ENCODE assay signal across 24 cellular contexts in genomic region chr3:3699816-3700633, GRCh38.
DNase-seq lines count a peak whose midpoint lies in the region; ATAC-seq, FAIRE-seq and TF ChIP-seq lines count a peak whose summit lies in the region.
"Had no signal": no experiment of that assay in that cellular context is flagged by ENCODE, and none has a peak within 500 bp of the region (broad histone marks: within the 10 kb centered on the region; RNA-seq: fewer than 3 reads in every experiment).

No MANE protein-coding gene starts in this region.

- dilution Hi-C loops in mammary epithelial cell (cut with HindIII; ENCODE audit: low sequenced_read_pairs), result loop anchor here (5.0 kb wide), 1 partner anchor 32 kb away; no protein-coding TSS in a partner anchor

- no peaks in the 10 kb centered on the region for H3K4me1 Mint-ChIP-seq in MCF 10A (ENCODE audit: insufficient read depth, unreplicated experiment)
- H3K4me1 Mint-ChIP-seq: activated CD4-positive, alpha-beta T cell treated with anti-CD3 and anti-CD28 coated beads, Interleukin-2, amount 10 ng/mL, durations not matched to agents 24 days and 14 days; activated naive CD8-positive, alpha-beta T cell treated with anti-CD3 and anti-CD28 coated beads, Interleukin-2, amount 50 U/mL, for 24 hours had no signal

- H3K27me3 ChIP-seq in mammary epithelial cell (ENCODE audit: insufficient read depth, low read length) (no peaks in the 10 kb centered on the region), foreskin keratinocyte (no peaks in the 10 kb centered on the region)
- H3K27me3 ChIP-seq: dorsolateral prefrontal cortex had no signal

- CTCF ChIA-PET in mammary epithelial cell (lab: Charles Lee; ENCODE audit: low non-redundant PET), result no interaction called here
- CTCF ChIA-PET in MCF 10A (lab: Yijun Ruan, JAX), result interaction anchor here (0.6 to 1.0 kb wide), 3 partner anchors 10 to 582 kb away, joined by 3 to 5 read pairs (median 3); no protein-coding TSS in a partner anchor

- H3K27ac ChIP-seq in mammary epithelial cell (ENCODE audit: insufficient read depth, low read depth, low read length) (no peak overlapping the region), foreskin keratinocyte (no peak overlapping the region)
- H3K27ac ChIP-seq: dorsolateral prefrontal cortex, KMS-11 had no signal

- no peak overlapping the region for H3K9ac ChIP-seq in mammary epithelial cell (ENCODE audit: insufficient read depth, low read length)
- H3K9ac ChIP-seq: KMS-11 had no signal

- in situ Hi-C loops in mammary epithelial cell (cut with MboI; ENCODE audit: low sequenced_read_pairs in 2 of 2), result no loop called here

- no peak overlapping the region for H3K27ac Mint-ChIP-seq in MCF 10A (ENCODE audit: low read depth, unreplicated experiment)
- H3K27ac Mint-ChIP-seq: activated CD4-positive, alpha-beta T cell treated with anti-CD3 and anti-CD28 coated beads, Interleukin-2, amount 10 ng/mL, durations not matched to agents 24 days and 14 days; activated naive CD8-positive, alpha-beta T cell treated with anti-CD3 and anti-CD28 coated beads, Interleukin-2, amount 50 U/mL, for 24 hours; nephron progenitor cell had no signal

- peak overlapping the region; percentile 50 for H2AFZ ChIP-seq in mammary epithelial cell (ENCODE audit: low read depth, low read length)

- WGBS in mammary epithelial cell (ENCODE audit: low coverage, missing lambda C conversion rate), result 38% methylated on average over 7 of the region's 7 CpGs

- H4K20me1 ChIP-seq in mammary epithelial cell (ENCODE audit: insufficient read depth, low read length), result no peaks in the 10 kb centered on the region

- H3K27me3 Mint-ChIP-seq in MCF 10A (ENCODE audit: insufficient read depth, unreplicated experiment), result no peaks in the 10 kb centered on the region
- H3K27me3 Mint-ChIP-seq: activated CD4-positive, alpha-beta T cell treated with anti-CD3 and anti-CD28 coated beads, Interleukin-2, amount 10 ng/mL, durations not matched to agents 24 days and 14 days; activated naive CD8-positive, alpha-beta T cell treated with anti-CD3 and anti-CD28 coated beads, Interleukin-2, amount 50 U/mL, for 24 hours had no signal

- no peaks in the 10 kb centered on the region for H3K79me2 ChIP-seq in mammary epithelial cell (ENCODE audit: insufficient read depth, low read length)

- H3K4me3 ChIP-seq in mammary epithelial cell (replicated peaks in 1 of 3; ENCODE audit: insufficient read depth in 1 of 3, low read depth in 2 of 3, low read length in 3 of 3), result no peak overlapping the region
- H3K4me3 ChIP-seq: dorsolateral prefrontal cortex had no signal

- H3K9me3 Mint-ChIP-seq in MCF 10A (ENCODE audit: unreplicated experiment), result no peaks in the 10 kb centered on the region
- H3K9me3 Mint-ChIP-seq: activated CD4-positive, alpha-beta T cell treated with anti-CD3 and anti-CD28 coated beads, Interleukin-2, amount 10 ng/mL, durations not matched to agents 24 days and 14 days; activated naive CD8-positive, alpha-beta T cell treated with anti-CD3 and anti-CD28 coated beads, Interleukin-2, amount 50 U/mL, for 24 hours had no signal

- H3K36me3 Mint-ChIP-seq in MCF 10A (ENCODE audit: insufficient read depth, unreplicated experiment), result no peaks in the 10 kb centered on the region

- intact Hi-C loops in mammary epithelial cell (cut with micrococcal nuclease), result no loop called here
- intact Hi-C loops in MCF 10A (cut with micrococcal nuclease), result no loop called here

- BruUV-seq in mammary epithelial cell (replicated peaks; lab: Mats Ljungman, UMichigan), result no TSS peak
- BruUV-seq in MCF 10A (replicated peaks; lab: Mats Ljungman, UMichigan), result no TSS peak

- H3K36me3 ChIP-seq in mammary epithelial cell (ENCODE audit: insufficient read depth, low read length), result no peaks in the 10 kb centered on the region

- POLR2A ChIA-PET in MCF 10A (lab: Yijun Ruan, JAX), result no interaction called here

- H3K4me1 ChIP-seq in mammary epithelial cell (ENCODE audit: insufficient read depth, low read length) (no peaks in the 10 kb centered on the region), foreskin keratinocyte (no peaks in the 10 kb centered on the region)

- H3K9me3 ChIP-seq in mammary epithelial cell (replicated peaks; ENCODE audit: insufficient read depth, low read length), result no peaks in the 10 kb centered on the region

- peak overlapping the region; percentile 2 for H3K4me2 ChIP-seq in mammary epithelial cell (ENCODE audit: insufficient read depth, low read depth, low read length)
- H3K4me2 ChIP-seq: KMS-11 had no signal

- no peak overlapping the region for H3K4me3 Mint-ChIP-seq in MCF 10A (ENCODE audit: unreplicated experiment)
- H3K4me3 Mint-ChIP-seq: activated CD4-positive, alpha-beta T cell treated with anti-CD3 and anti-CD28 coated beads, Interleukin-2, amount 10 ng/mL, durations not matched to agents 24 days and 14 days; activated naive CD8-positive, alpha-beta T cell treated with anti-CD3 and anti-CD28 coated beads, Interleukin-2, amount 50 U/mL, for 24 hours; nephron progenitor cell had no signal

- FAIRE-seq in urothelium cell line (lab: Jason Lieb, UNC) (peak; percentile 74), D721Med (lab: Jason Lieb, UNC) (no peak)
- FAIRE-seq: frontal cortex, RCC 7860, TTC549 had no signal

- DNase-seq in mammary epithelial cell (peak; percentile 12), MCF 10A (ENCODE audit: unreplicated experiment) (no peak), SHP77 (lab: John Stamatoyannopoulos, UW) (peak; percentile 23 to 28), foreskin keratinocyte (peak; percentile 40 to 67), urothelium cell line (ENCODE audit: low spot score) (peak; percentile 72), D721Med (ENCODE audit: insufficient read length, low spot score) (no peak), SK-N-DZ (ENCODE audit: low spot score) (no peak)
- DNase-seq: activated naive CD8-positive, alpha-beta T cell treated with anti-CD3 and anti-CD28 coated beads, Interleukin-2, amount 50 U/mL, for 24 hours; C1 segment of cervical spinal cord; DMS79 treated with DMSO at 0.1 percent for 48 hours; dorsolateral prefrontal cortex; left colon; midbrain; NCI-H1048; NCI-H2171; nephron progenitor cell; NK-92 treated with Interleukin-12 subunit alpha and Interleukin-12 subunit beta, amount 100 ng/mL, for 24 hours; stimulated activated CD8-positive, alpha-beta memory T cell treated with anti-CD3 and anti-CD28 coated beads, Interleukin-4, amount 100 ng/mL, for 48 hours had no signal

- TF ChIP-seq CTCF in mammary epithelial cell (conservative IDR thresholded peaks at IDR 0.05 in 1 of 2, IDR thresholded peaks at IDR 0.05 in 1 of 2; ENCODE audit: extremely low read depth in 1 of 2, insufficient read depth in 1 of 2, low read depth in 1 of 2, low read length in 2 of 2) (no peak), MCF 10A (IDR thresholded peaks at IDR 0.05; ENCODE audit: unreplicated experiment) (no peak), foreskin keratinocyte (conservative IDR thresholded peaks at IDR 0.05) (no peak), D721Med (IDR thresholded peaks at IDR 0.05; ENCODE audit: insufficient read depth, missing control alignments) (no peak)

- ATAC-seq in foreskin keratinocyte, result no peak
- no peak for ATAC-seq in GM18868 (IDR thresholded peaks at IDR 0.05; ENCODE audit: unreplicated experiment)
- ATAC-seq: activated naive CD8-positive, alpha-beta T cell treated with anti-CD3 and anti-CD28 coated beads, Interleukin-2, amount 50 U/mL, for 24 hours; left colon had no signal

Comparison
In these comparisons a context has a peak if more than half of its experiments do, and no peak if none do; other contexts are left out.
1. DNase-seq: peak in mammary epithelial cell (single experiment), SHP77 (2 of 2), foreskin keratinocyte (2 of 2) and urothelium cell line (single experiment); none in MCF 10A (single experiment), D721Med (single experiment) and SK-N-DZ (single experiment).